1 cellular context compared by ENCODE assay signal in the genomic region with DNA sequence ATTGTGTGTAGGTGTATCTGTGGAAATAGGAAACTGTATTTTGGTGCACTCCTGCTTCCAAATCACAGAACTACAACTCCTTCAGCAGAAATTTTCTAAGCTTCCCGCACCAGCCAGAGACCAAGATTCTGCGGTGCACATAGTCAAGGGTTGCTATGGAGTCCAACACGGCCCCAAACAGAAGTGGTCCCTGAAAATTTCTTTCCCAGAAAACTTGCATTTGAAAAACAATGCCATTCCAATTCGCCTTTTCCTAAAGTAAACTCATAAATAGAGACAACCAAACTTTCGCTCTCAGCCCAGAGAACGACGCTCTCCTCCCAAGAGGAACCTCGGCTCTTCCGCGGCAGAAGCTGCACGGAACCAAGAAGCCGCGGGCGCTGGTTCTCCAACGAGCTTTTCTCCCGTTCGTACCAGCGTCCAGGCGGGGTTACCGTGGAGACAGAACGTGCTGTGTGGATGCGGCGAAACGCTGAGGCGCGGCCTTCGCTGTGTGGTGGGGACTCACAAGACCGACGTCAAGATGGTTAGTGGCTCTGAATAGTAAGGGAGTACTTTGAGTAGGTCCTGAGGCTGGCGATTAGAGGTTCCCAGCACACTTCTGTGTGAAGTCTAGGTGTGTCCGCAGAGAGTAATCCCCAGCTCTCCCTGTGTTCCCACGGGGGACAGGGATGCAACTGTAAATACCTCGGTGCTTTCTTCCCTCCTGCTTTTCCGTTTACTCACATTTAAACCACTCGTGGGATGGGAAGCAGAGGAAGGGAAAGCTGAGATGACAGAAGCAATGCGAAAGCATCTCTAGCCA.
TF ChIP-seq lines count a peak whose summit lies in the region.

No MANE protein-coding gene starts in this region.

TF ChIP-seq in GM12878, 131 proteins besides CTCF, POLR2A, EP300 and RAD21 (continued from another document):
- TF ChIP-seq, protein P1, sequence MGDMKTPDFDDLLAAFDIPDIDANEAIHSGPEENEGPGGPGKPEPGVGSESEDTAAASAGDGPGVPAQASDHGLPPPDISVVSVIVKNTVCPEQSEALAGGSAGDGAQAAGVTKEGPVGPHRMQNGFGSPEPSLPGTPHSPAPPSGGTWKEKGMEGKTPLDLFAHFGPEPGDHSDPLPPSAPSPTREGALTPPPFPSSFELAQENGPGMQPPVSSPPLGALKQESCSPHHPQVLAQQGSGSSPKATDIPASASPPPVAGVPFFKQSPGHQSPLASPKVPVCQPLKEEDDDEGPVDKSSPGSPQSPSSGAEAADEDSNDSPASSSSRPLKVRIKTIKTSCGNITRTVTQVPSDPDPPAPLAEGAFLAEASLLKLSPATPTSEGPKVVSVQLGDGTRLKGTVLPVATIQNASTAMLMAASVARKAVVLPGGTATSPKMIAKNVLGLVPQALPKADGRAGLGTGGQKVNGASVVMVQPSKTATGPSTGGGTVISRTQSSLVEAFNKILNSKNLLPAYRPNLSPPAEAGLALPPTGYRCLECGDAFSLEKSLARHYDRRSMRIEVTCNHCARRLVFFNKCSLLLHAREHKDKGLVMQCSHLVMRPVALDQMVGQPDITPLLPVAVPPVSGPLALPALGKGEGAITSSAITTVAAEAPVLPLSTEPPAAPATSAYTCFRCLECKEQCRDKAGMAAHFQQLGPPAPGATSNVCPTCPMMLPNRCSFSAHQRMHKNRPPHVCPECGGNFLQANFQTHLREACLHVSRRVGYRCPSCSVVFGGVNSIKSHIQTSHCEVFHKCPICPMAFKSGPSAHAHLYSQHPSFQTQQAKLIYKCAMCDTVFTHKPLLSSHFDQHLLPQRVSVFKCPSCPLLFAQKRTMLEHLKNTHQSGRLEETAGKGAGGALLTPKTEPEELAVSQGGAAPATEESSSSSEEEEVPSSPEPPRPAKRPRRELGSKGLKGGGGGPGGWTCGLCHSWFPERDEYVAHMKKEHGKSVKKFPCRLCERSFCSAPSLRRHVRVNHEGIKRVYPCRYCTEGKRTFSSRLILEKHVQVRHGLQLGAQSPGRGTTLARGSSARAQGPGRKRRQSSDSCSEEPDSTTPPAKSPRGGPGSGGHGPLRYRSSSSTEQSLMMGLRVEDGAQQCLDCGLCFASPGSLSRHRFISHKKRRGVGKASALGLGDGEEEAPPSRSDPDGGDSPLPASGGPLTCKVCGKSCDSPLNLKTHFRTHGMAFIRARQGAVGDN (IDR thresholded peaks at IDR 0.05): peak; percentile 58; the same call in 1 of the 2 replicates
- 0 out of 2 replicates have a peak, but pooled peaks have one; percentile 54 for TF ChIP-seq TARDBP (IDR thresholded peaks at IDR 0.05; ENCODE audit: borderline replicate concordance)
- TF ChIP-seq, protein P2, sequence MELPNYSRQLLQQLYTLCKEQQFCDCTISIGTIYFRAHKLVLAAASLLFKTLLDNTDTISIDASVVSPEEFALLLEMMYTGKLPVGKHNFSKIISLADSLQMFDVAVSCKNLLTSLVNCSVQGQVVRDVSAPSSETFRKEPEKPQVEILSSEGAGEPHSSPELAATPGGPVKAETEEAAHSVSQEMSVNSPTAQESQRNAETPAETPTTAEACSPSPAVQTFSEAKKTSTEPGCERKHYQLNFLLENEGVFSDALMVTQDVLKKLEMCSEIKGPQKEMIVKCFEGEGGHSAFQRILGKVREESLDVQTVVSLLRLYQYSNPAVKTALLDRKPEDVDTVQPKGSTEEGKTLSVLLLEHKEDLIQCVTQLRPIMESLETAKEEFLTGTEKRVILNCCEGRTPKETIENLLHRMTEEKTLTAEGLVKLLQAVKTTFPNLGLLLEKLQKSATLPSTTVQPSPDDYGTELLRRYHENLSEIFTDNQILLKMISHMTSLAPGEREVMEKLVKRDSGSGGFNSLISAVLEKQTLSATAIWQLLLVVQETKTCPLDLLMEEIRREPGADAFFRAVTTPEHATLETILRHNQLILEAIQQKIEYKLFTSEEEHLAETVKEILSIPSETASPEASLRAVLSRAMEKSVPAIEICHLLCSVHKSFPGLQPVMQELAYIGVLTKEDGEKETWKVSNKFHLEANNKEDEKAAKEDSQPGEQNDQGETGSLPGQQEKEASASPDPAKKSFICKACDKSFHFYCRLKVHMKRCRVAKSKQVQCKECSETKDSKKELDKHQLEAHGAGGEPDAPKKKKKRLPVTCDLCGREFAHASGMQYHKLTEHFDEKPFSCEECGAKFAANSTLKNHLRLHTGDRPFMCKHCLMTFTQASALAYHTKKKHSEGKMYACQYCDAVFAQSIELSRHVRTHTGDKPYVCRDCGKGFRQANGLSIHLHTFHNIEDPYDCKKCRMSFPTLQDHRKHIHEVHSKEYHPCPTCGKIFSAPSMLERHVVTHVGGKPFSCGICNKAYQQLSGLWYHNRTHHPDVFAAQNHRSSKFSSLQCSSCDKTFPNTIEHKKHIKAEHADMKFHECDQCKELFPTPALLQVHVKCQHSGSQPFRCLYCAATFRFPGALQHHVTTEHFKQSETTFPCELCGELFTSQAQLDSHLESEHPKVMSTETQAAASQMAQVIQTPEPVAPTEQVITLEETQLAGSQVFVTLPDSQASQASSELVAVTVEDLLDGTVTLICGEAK (IDR thresholded peaks at IDR 0.05; ENCODE audit: borderline replicate concordance): peak; percentile 95
- peak; percentile 74; the same call in 1 of the 3 replicates for TF ChIP-seq POU2F2 (IDR thresholded peaks at IDR 0.05; ENCODE audit: borderline replicate concordance, low read depth, low read length)
- TF ChIP-seq, protein P3, sequence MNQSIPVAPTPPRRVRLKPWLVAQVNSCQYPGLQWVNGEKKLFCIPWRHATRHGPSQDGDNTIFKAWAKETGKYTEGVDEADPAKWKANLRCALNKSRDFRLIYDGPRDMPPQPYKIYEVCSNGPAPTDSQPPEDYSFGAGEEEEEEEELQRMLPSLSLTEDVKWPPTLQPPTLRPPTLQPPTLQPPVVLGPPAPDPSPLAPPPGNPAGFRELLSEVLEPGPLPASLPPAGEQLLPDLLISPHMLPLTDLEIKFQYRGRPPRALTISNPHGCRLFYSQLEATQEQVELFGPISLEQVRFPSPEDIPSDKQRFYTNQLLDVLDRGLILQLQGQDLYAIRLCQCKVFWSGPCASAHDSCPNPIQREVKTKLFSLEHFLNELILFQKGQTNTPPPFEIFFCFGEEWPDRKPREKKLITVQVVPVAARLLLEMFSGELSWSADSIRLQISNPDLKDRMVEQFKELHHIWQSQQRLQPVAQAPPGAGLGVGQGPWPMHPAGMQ (IDR thresholded peaks at IDR 0.05; ENCODE audit: borderline replicate concordance): no peak
- peak; percentile 63 for TF ChIP-seq PAX5 (IDR thresholded peaks at IDR 0.05; ENCODE audit: borderline replicate concordance, low read depth, low read length)
- TF ChIP-seq SREBF1 (IDR thresholded peaks at IDR 0.05; ENCODE audit: low read length): no peak
- TF ChIP-seq GABPA (IDR thresholded peaks at IDR 0.05; ENCODE audit: low read depth): peak; percentile 89
- peak; percentile 68 for TF ChIP-seq POLR2AphosphoS5 (IDR thresholded peaks at IDR 0.05; ENCODE audit: low read length)
- 0 out of 2 replicates have a peak, but pooled peaks have one; percentile 68 for TF ChIP-seq LARP7 (IDR thresholded peaks at IDR 0.05)
- TF ChIP-seq IKZF1 (conservative IDR thresholded peaks at IDR 0.05): peak; percentile 81
- TF ChIP-seq NFIC (IDR thresholded peaks at IDR 0.05; ENCODE audit: low read depth, low read length): no peak
- TF ChIP-seq, protein P4, sequence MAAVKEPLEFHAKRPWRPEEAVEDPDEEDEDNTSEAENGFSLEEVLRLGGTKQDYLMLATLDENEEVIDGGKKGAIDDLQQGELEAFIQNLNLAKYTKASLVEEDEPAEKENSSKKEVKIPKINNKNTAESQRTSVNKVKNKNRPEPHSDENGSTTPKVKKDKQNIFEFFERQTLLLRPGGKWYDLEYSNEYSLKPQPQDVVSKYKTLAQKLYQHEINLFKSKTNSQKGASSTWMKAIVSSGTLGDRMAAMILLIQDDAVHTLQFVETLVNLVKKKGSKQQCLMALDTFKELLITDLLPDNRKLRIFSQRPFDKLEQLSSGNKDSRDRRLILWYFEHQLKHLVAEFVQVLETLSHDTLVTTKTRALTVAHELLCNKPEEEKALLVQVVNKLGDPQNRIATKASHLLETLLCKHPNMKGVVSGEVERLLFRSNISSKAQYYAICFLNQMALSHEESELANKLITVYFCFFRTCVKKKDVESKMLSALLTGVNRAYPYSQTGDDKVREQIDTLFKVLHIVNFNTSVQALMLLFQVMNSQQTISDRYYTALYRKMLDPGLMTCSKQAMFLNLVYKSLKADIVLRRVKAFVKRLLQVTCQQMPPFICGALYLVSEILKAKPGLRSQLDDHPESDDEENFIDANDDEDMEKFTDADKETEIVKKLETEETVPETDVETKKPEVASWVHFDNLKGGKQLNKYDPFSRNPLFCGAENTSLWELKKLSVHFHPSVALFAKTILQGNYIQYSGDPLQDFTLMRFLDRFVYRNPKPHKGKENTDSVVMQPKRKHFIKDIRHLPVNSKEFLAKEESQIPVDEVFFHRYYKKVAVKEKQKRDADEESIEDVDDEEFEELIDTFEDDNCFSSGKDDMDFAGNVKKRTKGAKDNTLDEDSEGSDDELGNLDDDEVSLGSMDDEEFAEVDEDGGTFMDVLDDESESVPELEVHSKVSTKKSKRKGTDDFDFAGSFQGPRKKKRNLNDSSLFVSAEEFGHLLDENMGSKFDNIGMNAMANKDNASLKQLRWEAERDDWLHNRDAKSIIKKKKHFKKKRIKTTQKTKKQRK (IDR thresholded peaks at IDR 0.05; ENCODE audit: low read depth, low read length): no peak
- TF ChIP-seq USF2 (IDR thresholded peaks at IDR 0.05; ENCODE audit: borderline replicate concordance, low read depth, low read length): no peak
- no peak for TF ChIP-seq FOXK2 (IDR thresholded peaks at IDR 0.05)
- TF ChIP-seq RUNX3 (IDR thresholded peaks at IDR 0.05; ENCODE audit: low read length): peak; percentile 73
- peak; percentile 67; the same call in 1 of the 2 replicates for TF ChIP-seq CHD2 (IDR thresholded peaks at IDR 0.05; ENCODE audit: borderline replicate concordance, low read depth, low read length)
- no peak for TF ChIP-seq MYC (IDR thresholded peaks at IDR 0.05; ENCODE audit: insufficient read depth, insufficient read length, insufficient replicate concordance, low read length, severe bottlenecking)
- TF ChIP-seq TCF12 (IDR thresholded peaks at IDR 0.05; ENCODE audit: low read depth, low read length): peak; percentile 66; the same call in 1 of the 2 replicates
- TF ChIP-seq IKZF2 (IDR thresholded peaks at IDR 0.05): peak; percentile 65 to 67
- no peak for TF ChIP-seq STAT1 (conservative IDR thresholded peaks at IDR 0.05)
- TF ChIP-seq PAX8 (IDR thresholded peaks at IDR 0.05): no peak
- TF ChIP-seq POLR2AphosphoS2 (IDR thresholded peaks at IDR 0.05; ENCODE audit: low read depth, low read length): 0 out of 2 replicates have a peak, but pooled peaks have one; percentile 34
- no peak for TF ChIP-seq BCL3 (IDR thresholded peaks at IDR 0.05; ENCODE audit: borderline replicate concordance, insufficient read depth, low read depth, low read length, poor library complexity, severe bottlenecking)
- TF ChIP-seq NBN (IDR thresholded peaks at IDR 0.05): peak; percentile 83
